In genomic region chrX:151722241-151722846, GRCh38 we compare ENCODE assay signal across 11 cellular contexts. TPM values are rescaled to one million over a fixed set of nuclear protein-coding genes. Genes with fewer than 3 reads are reported as not detected.
DNase-seq lines count a peak whose midpoint lies in the region; ATAC-seq and TF ChIP-seq lines count a peak whose summit lies in the region.
"Had no signal": no experiment of that assay in that cellular context is flagged by ENCODE, and none has a peak within 500 bp of the region (broad histone marks: within the 10 kb centered on the region; RNA-seq: fewer than 3 reads in every experiment).

No MANE protein-coding gene starts in this region.

- no peaks in the 10 kb centered on the region for H3K4me1 Mint-ChIP-seq in MCF 10A (ENCODE audit: insufficient read depth, unreplicated experiment)

- no peak overlapping the region for H3K27ac Mint-ChIP-seq in MCF 10A (ENCODE audit: low read depth, unreplicated experiment)
- H3K27ac Mint-ChIP-seq: naive B cell; stimulated activated naive CD8-positive, alpha-beta T cell treated with anti-CD3 and anti-CD28 coated beads, Interleukin-15, Interleukin-2, amounts not matched to agents 100 ng/mL and 50 ng/mL, for 24 hours had no signal

- in situ Hi-C loops in astrocyte of the spinal cord (cut with HindIII; ENCODE audit: low sequenced_read_pairs), result no loop called here

- H3K4me3 Mint-ChIP-seq in MCF 10A (ENCODE audit: unreplicated experiment), result no peak overlapping the region
- H3K4me3 Mint-ChIP-seq: naive B cell; stimulated activated naive CD8-positive, alpha-beta T cell treated with anti-CD3 and anti-CD28 coated beads, Interleukin-15, Interleukin-2, amounts not matched to agents 100 ng/mL and 50 ng/mL, for 24 hours had no signal

- no peaks in the 10 kb centered on the region for H3K36me3 Mint-ChIP-seq in MCF 10A (ENCODE audit: insufficient read depth, unreplicated experiment)
- H3K36me3 Mint-ChIP-seq: naive B cell had no signal

- no peaks in the 10 kb centered on the region for H3K4me1 ChIP-seq in left lung

- CTCF ChIA-PET in AG04450 (lab: Charles Lee) (interaction anchor here (0.6 to 0.7 kb wide), 2 partner anchors 571 to 572 kb away, joined by 4 to 6 read pairs; no protein-coding TSS in a partner anchor), MCF 10A (lab: Yijun Ruan, JAX) (no interaction called here)

- intact Hi-C loops in left lung (cut with DNase I), result no loop called here
- intact Hi-C loops in MCF 10A (cut with micrococcal nuclease), result no loop called here

- no peaks in the 10 kb centered on the region for H3K36me3 ChIP-seq in left lung

- H3K9me3 Mint-ChIP-seq in MCF 10A (ENCODE audit: unreplicated experiment), result peaks cover 15% of the 10 kb centered on the region
- H3K9me3 Mint-ChIP-seq: stimulated activated naive CD8-positive, alpha-beta T cell treated with anti-CD3 and anti-CD28 coated beads, Interleukin-15, Interleukin-2, amounts not matched to agents 100 ng/mL and 50 ng/mL, for 24 hours had no signal

- H3K27ac ChIP-seq in AG04450 (ENCODE audit: low read depth, low read length) (no peak overlapping the region), left lung (no peak overlapping the region)

- ATAC-seq in left lung, result peak; percentile 70
- ATAC-seq in HG03439 (IDR thresholded peaks at IDR 0.05; ENCODE audit: unreplicated experiment), result no peak

- DNase-seq in AG04450 (ENCODE audit: low read depth, low spot score), result no peak
- no peak for DNase-seq in GM20000 (ENCODE audit: low spot score)
- peak; percentile 3 for DNase-seq in astrocyte of the spinal cord (ENCODE audit: low read depth, low spot score)
- DNase-seq in left lung, result no peak
- DNase-seq in stimulated activated CD4-positive, alpha-beta T cell treated with anti-CD3 and anti-CD28 coated beads, Interleukin-2, amount 100 ng/mL, for 24 hours, result no peak
- no peak for DNase-seq in NCI-H2196 treated with DMSO at 0.1 percent for 48 hours (lab: John Stamatoyannopoulos, UW; ENCODE audit: unreplicated experiment)
- DNase-seq in MCF 10A (ENCODE audit: unreplicated experiment), result no peak
- DNase-seq: naive B cell, NCI-H1048 had no signal

- H3K27me3 Mint-ChIP-seq in MCF 10A (ENCODE audit: insufficient read depth, unreplicated experiment), result peaks cover 7% of the 10 kb centered on the region
- H3K27me3 Mint-ChIP-seq: naive B cell; stimulated activated naive CD8-positive, alpha-beta T cell treated with anti-CD3 and anti-CD28 coated beads, Interleukin-15, Interleukin-2, amounts not matched to agents 100 ng/mL and 50 ng/mL, for 24 hours had no signal

- H3K4me3 ChIP-seq in AG04450 (ENCODE audit: low read depth, low read length) (no peak overlapping the region), astrocyte of the spinal cord (ENCODE audit: low read depth, low read length) (no peak overlapping the region), left lung (no peak overlapping the region)

- POLR2A ChIA-PET in AG04450 (lab: Yijun Ruan, JAX), result no interaction called here
- POLR2A ChIA-PET in MCF 10A (lab: Yijun Ruan, JAX), result interaction anchor here (0.7 kb wide), 1 partner anchor 1088 kb away, joined by 3 read pairs; no protein-coding TSS in a partner anchor

- peak; percentile 45 for TF ChIP-seq CTCF in AG04450 (IDR thresholded peaks at IDR 0.05; ENCODE audit: low read depth, low read length)
- peak; percentile 18 for TF ChIP-seq CTCF in GM20000 (IDR thresholded peaks at IDR 0.05; ENCODE audit: extremely low read depth, missing control alignments)
- TF ChIP-seq CTCF in astrocyte of the spinal cord (IDR thresholded peaks at IDR 0.05; ENCODE audit: low read depth, low read length), result peak; percentile 50
- TF ChIP-seq CTCF in left lung (IDR thresholded peaks at IDR 0.05), result peak in 1 of 2 donors; percentile 16
- TF ChIP-seq CTCF in MCF 10A (IDR thresholded peaks at IDR 0.05; ENCODE audit: unreplicated experiment), result no peak

- no peaks in the 10 kb centered on the region for H3K9me3 ChIP-seq in AG04450 (ENCODE audit: control insufficient read depth, insufficient read depth, low read length)
- no peaks in the 10 kb centered on the region for H3K9me3 ChIP-seq in left lung

- no TSS peak for BruUV-seq in MCF 10A (replicated peaks; lab: Mats Ljungman, UMichigan)

- H3K27me3 ChIP-seq in AG04450 (ENCODE audit: control insufficient read depth, insufficient read depth, low read length) (no peaks in the 10 kb centered on the region), left lung (no peaks in the 10 kb centered on the region)

RNA-seq across cellular contexts. Expression of gene FATE1, which starts 6.5 kb away (rescaled TPM):
- polyA plus RNA-seq in AG04450 (2011; rRNA removed), result not detected in 2 replicates
- polyA minus RNA-seq in AG04450 (2011; rRNA and poly(A)+ RNA removed), result not detected in 2 replicates
- total RNA-seq in left lung (not detected), MCF 10A (2022) (not detected in 2 replicates)

RNA-seq across cellular contexts. Expression of gene CNGA2, which starts 12.2 kb away (rescaled TPM):
- polyA plus RNA-seq in AG04450 (2011; rRNA removed), result not detected in 2 replicates
- polyA minus RNA-seq in AG04450 (2011; rRNA and poly(A)+ RNA removed), result not detected in 2 replicates
- total RNA-seq in left lung (not detected), MCF 10A (2022) (not detected in 2 replicates)

RNA-seq across cellular contexts. Expression of gene PRRG3, which starts 27.1 kb away (rescaled TPM):
- not detected in 2 replicates for polyA plus RNA-seq in AG04450 (2011; rRNA removed)
- not detected in 2 replicates for polyA minus RNA-seq in AG04450 (2011; rRNA and poly(A)+ RNA removed)
- total RNA-seq in left lung (1 to 10 TPM; 1.9 to 2.1 TPM), MCF 10A (2022) (not detected in 2 replicates)
